Comparison of ENCODE assay signal across 9 cellular contexts in genomic region chr17:5443728-5444127, GRCh38.
"Had no signal": no experiment of that assay in that cellular context is flagged by ENCODE, and none has a peak within 500 bp of the region (broad histone marks: within the 10 kb centered on the region; RNA-seq: fewer than 3 reads in every experiment).

No MANE protein-coding gene starts in this region.

- H3K9ac ChIP-seq: GM23248 had no signal

- H2AFZ ChIP-seq: GM23248 had no signal

- H3K27ac ChIP-seq: GM23248, HL-60 had no signal

- ATAC-seq: HCT116 had no signal

- H3K4me3 ChIP-seq: GM23248, HAP-1 had no signal

- H3K9me3 ChIP-seq: HAP-1 had no signal

- DNase-seq: GM23248, GOT3, H7, HFFc6, IMR-90, KBM-7 had no signal
